In the genomic region with DNA sequence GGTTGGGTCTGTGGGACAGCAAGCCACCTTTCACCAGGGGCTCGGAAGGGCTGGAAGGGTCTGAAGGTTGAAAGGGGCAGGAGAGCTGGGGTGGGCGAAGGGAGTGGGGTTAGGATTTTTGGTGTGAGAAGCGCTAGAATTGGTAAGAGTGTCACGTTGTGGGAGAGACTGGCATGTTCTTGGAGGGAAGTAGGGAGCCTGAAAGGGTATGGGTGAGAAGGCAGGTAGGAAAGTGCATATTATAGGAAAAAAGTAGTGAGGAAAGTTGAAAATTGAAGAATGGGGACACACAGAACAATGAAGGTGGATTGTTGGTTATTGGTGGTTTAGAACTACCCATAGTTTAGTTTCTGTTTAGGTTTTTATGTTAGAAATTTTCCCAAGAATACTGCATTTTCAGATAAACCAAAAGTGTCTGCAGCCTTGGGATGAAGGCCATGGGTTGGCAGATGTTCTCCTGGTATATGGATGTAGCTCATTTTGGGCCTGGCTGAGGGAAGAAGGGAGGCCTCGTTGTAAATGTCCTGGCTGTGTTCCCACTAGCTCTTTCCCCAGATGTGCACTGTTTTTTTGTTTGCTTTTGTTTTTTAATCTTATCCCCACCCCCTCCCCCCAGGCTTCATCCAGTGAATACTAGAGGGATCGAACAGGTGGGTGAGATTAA, we compare ENCODE assay signal across 9 cellular contexts. TPM values are rescaled to one million over a fixed set of nuclear protein-coding genes. Genes with fewer than 3 reads are reported as not detected.
A peak's percentile ranks its signal among the peaks of the same experiment; 100 is the strongest.
DNase-seq lines count a peak whose midpoint lies in the region; ATAC-seq and TF ChIP-seq lines count a peak whose summit lies in the region.
"Had no signal": no experiment of that assay in that cellular context is flagged by ENCODE, and none has a peak within 500 bp of the region (broad histone marks: within the 10 kb centered on the region; RNA-seq: fewer than 3 reads in every experiment).

No MANE protein-coding gene starts in this region.

- H3K4me2 ChIP-seq in mammary epithelial cell (ENCODE audit: insufficient read depth, low read depth, low read length), result peak overlapping the region; percentile 85

- no peaks in the 10 kb centered on the region for H4K20me1 ChIP-seq in mammary epithelial cell (ENCODE audit: insufficient read depth, low read length)

- in situ Hi-C loops in mammary epithelial cell (cut with MboI; ENCODE audit: low sequenced_read_pairs in 2 of 2), result no loop called here

- TF ChIP-seq CTCF in mammary epithelial cell (conservative IDR thresholded peaks at IDR 0.05 in 1 of 2, IDR thresholded peaks at IDR 0.05 in 1 of 2; ENCODE audit: extremely low read depth in 1 of 2, insufficient read depth in 1 of 2, low read depth in 1 of 2, low read length in 2 of 2), result no peak

- dilution Hi-C loops in mammary epithelial cell (cut with HindIII; ENCODE audit: low sequenced_read_pairs), result no loop called here

- no peak overlapping the region for H2AFZ ChIP-seq in ACC112 (ENCODE audit: low read length, unreplicated experiment)
- H2AFZ ChIP-seq in mammary epithelial cell (ENCODE audit: low read depth, low read length), result peak overlapping the region; percentile 90

- H3K79me2 ChIP-seq in ACC112 (ENCODE audit: control insufficient read depth, insufficient read depth, low read length, unreplicated experiment) (peaks cover 83% of the 10 kb centered on the region), mammary epithelial cell (ENCODE audit: insufficient read depth, low read length) (peaks cover 89% of the 10 kb centered on the region)

- BruUV-seq in mammary epithelial cell (replicated peaks; lab: Mats Ljungman, UMichigan), result no TSS peak

- H3K4me1 ChIP-seq in ACC112 (ENCODE audit: control insufficient read depth, insufficient read depth, low read length, unreplicated experiment), result peaks cover 37% of the 10 kb centered on the region
- peaks cover 29% of the 10 kb centered on the region for H3K4me1 ChIP-seq in HUES64 (ENCODE audit: insufficient read depth, low read length)
- H3K4me1 ChIP-seq in mammary epithelial cell (ENCODE audit: insufficient read depth, low read length), result peaks cover 24% of the 10 kb centered on the region
- H3K4me1 ChIP-seq in muscle layer of colon (ENCODE audit: insufficient read depth, low read length), result peaks cover 37% of the 10 kb centered on the region

- no peak for ATAC-seq in HG03565 (IDR thresholded peaks at IDR 0.05; ENCODE audit: unreplicated experiment)
- ATAC-seq in HG03354 (IDR thresholded peaks at IDR 0.05; ENCODE audit: poor library complexity, severe bottlenecking, unreplicated experiment), result no peak

- no peaks in the 10 kb centered on the region for H3K27me3 ChIP-seq in ACC112 (ENCODE audit: insufficient read depth, low read length)
- no peaks in the 10 kb centered on the region for H3K27me3 ChIP-seq in HUES64 (ENCODE audit: insufficient read depth, low read length)
- no peaks in the 10 kb centered on the region for H3K27me3 ChIP-seq in mammary epithelial cell (ENCODE audit: insufficient read depth, low read length)
- H3K27me3 ChIP-seq in muscle layer of colon (ENCODE audit: control insufficient read depth in 1 of 2, insufficient read depth in 2 of 2, low read length in 2 of 2), result no peaks in the 10 kb centered on the region

- H3K4me3 ChIP-seq in ACC112 (ENCODE audit: low read depth, low read length) (peak overlapping the region; percentile 90), HUES64 (ENCODE audit: low read length) (peak overlapping the region; percentile 79), mammary epithelial cell (replicated peaks in 1 of 3; ENCODE audit: insufficient read depth in 1 of 3, low read depth in 2 of 3, low read length in 3 of 3) (peak overlapping the region; percentile 77 to 87 (median 83)), muscle layer of colon (ENCODE audit: low read depth in 1 of 2, low read length in 2 of 2) (peak overlapping the region; percentile 52 to 74)

- no peaks in the 10 kb centered on the region for H3K9me3 ChIP-seq in HUES64 (ENCODE audit: insufficient read depth, low read depth, low read length)
- H3K9me3 ChIP-seq in mammary epithelial cell (replicated peaks; ENCODE audit: insufficient read depth, low read length), result no peaks in the 10 kb centered on the region
- no peaks in the 10 kb centered on the region for H3K9me3 ChIP-seq in muscle layer of colon (ENCODE audit: low read length)

- peaks cover 12% of the 10 kb centered on the region; the same call in 1 of the 2 replicates for H3K36me3 ChIP-seq in ACC112 (ENCODE audit: insufficient read depth, low read length)
- H3K36me3 ChIP-seq in HUES64 (ENCODE audit: insufficient read depth, low read length), result peaks cover 12% of the 10 kb centered on the region
- H3K36me3 ChIP-seq in mammary epithelial cell (ENCODE audit: insufficient read depth, low read length), result peaks cover 12% of the 10 kb centered on the region
- H3K36me3 ChIP-seq in muscle layer of colon (ENCODE audit: insufficient read depth, low read length), result peaks cover 6% of the 10 kb centered on the region

- intact Hi-C loops in mammary epithelial cell (cut with micrococcal nuclease), result no loop called here

- DNase-seq in mammary epithelial cell, result no peak
- DNase-seq in middle frontal gyrus (ENCODE audit: extremely low spot score, low spot score), result no peak
- DNase-seq in stimulated activated naive CD4-positive, alpha-beta T cell treated with Interleukin-2 at 50 U/mL for 16 hours (lab: John Stamatoyannopoulos, UW), result no peak
- DNase-seq: T1000 had no signal

- H3K9ac ChIP-seq in HUES64 (ENCODE audit: low read depth, low read length), result peak overlapping the region; percentile 61
- H3K9ac ChIP-seq in mammary epithelial cell (ENCODE audit: insufficient read depth, low read length), result peak overlapping the region; percentile 73
- peak overlapping the region; percentile 46 for H3K9ac ChIP-seq in muscle layer of colon (ENCODE audit: low read length)

- WGBS in HUES64, result 41% methylated on average over 5 of the region's 6 CpGs
- 44% methylated on average over 2 of the region's 6 CpGs for WGBS in mammary epithelial cell (ENCODE audit: low coverage, missing lambda C conversion rate)

- CTCF ChIA-PET in mammary epithelial cell (lab: Charles Lee; ENCODE audit: low non-redundant PET), result no interaction called here

- H3K27ac ChIP-seq in ACC112 (ENCODE audit: low read depth, low read length), result peak overlapping the region; percentile 61; the same call in 1 of the 2 replicates
- H3K27ac ChIP-seq in HUES64 (ENCODE audit: low read depth, low read length), result no peak overlapping the region
- H3K27ac ChIP-seq in mammary epithelial cell (ENCODE audit: insufficient read depth, low read depth, low read length), result peak overlapping the region; percentile 30
- H3K27ac ChIP-seq in muscle layer of colon (ENCODE audit: low read depth, low read length), result peak overlapping the region; percentile 54

RNA-seq across cellular contexts. Expression of a gene that starts 1.2 kb away (rescaled TPM):
- polyA plus RNA-seq in HUES64 (2013, experiment 1 of 2), result 48.8 TPM
- polyA plus RNA-seq in HUES64 (2013, experiment 2 of 2), result 50.7 TPM
- 10 to 100 TPM; 43.7 to 61.0 TPM for total RNA-seq in mammary epithelial cell
- 53.4 TPM for polyA plus RNA-seq in mammary epithelial cell
- polyA minus RNA-seq in mammary epithelial cell, result 39.4 TPM

RNA-seq across cellular contexts. Expression of a gene that starts 1.8 kb away (rescaled TPM):
- polyA plus RNA-seq in HUES64 (2013, experiment 1 of 2), result 37.8 TPM
- 39.7 TPM for polyA plus RNA-seq in HUES64 (2013, experiment 2 of 2)
- 10 to 100 TPM; 14.3 to 33.7 TPM for total RNA-seq in mammary epithelial cell
- polyA plus RNA-seq in mammary epithelial cell, result 20.7 TPM
- 14.2 TPM for polyA minus RNA-seq in mammary epithelial cell

RNA-seq across cellular contexts. Expression of a gene that starts 53.3 kb away (rescaled TPM):
- not detected for polyA plus RNA-seq in HUES64 (2013, experiment 1 of 2)
- polyA plus RNA-seq in HUES64 (2013, experiment 2 of 2), result 0.19 TPM
- total RNA-seq in mammary epithelial cell, result not detected
- not detected for polyA plus RNA-seq in mammary epithelial cell
- not detected for polyA minus RNA-seq in mammary epithelial cell

RNA-seq across cellular contexts. Expression of a gene that starts 57.7 kb away (rescaled TPM):
- 27.8 TPM for polyA plus RNA-seq in HUES64 (2013, experiment 1 of 2)
- 27.1 TPM for polyA plus RNA-seq in HUES64 (2013, experiment 2 of 2)
- total RNA-seq in mammary epithelial cell, result 10 to 100 TPM; 21.6 to 24.8 TPM
- polyA plus RNA-seq in mammary epithelial cell, result 24.8 TPM
- 56.8 TPM for polyA minus RNA-seq in mammary epithelial cell
